Comparison of ENCODE assay signal across 1 cellular context in genomic region chr1:23823767-23824166, GRCh38.
TF ChIP-seq lines count a peak whose summit lies in the region.

No MANE protein-coding gene starts in this region.

TF ChIP-seq in neural cell, 6 proteins besides CTCF, POLR2A, EP300 and RAD21 (continued from another document):
- TF ChIP-seq REST (IDR thresholded peaks at IDR 0.05; ENCODE audit: borderline replicate concordance) (no peak), MXI1 (conservative IDR thresholded peaks at IDR 0.05; ENCODE audit: poor library complexity, severe bottlenecking) (no peak), EZH2 (IDR thresholded peaks at IDR 0.05; ENCODE audit: borderline replicate concordance, insufficient read depth, low read length, poor library complexity, severe bottlenecking) (no peak)
